9 cellular contexts compared by ENCODE assay signal in genomic region chr19:15779756-15780476, GRCh38. TPM values are rescaled to one million over a fixed set of nuclear protein-coding genes. Genes with fewer than 3 reads are reported as not detected.
DNase-seq lines count a peak whose midpoint lies in the region; ATAC-seq and TF ChIP-seq lines count a peak whose summit lies in the region.
"Had no signal": no experiment of that assay in that cellular context is flagged by ENCODE, and none has a peak within 500 bp of the region (broad histone marks: within the 10 kb centered on the region; RNA-seq: fewer than 3 reads in every experiment).

No MANE protein-coding gene starts in this region.

- no peaks in the 10 kb centered on the region for H3K79me2 ChIP-seq in mammary epithelial cell (ENCODE audit: insufficient read depth, low read length)

- no peaks in the 10 kb centered on the region for H3K36me3 ChIP-seq in mammary epithelial cell (ENCODE audit: insufficient read depth, low read length)

- no peaks in the 10 kb centered on the region for H3K27me3 ChIP-seq in mammary epithelial cell (ENCODE audit: insufficient read depth, low read length)

- DNase-seq in HT-29 (ENCODE audit: low spot score) (peak; percentile 25), mammary epithelial cell (peak; percentile 11), left colon (peak; percentile 53 to 54), substantia nigra (lab: John Stamatoyannopoulos, UW) (peak; percentile 13 to 95 (median 77)), 8988T (no peak), NAMALWA (ENCODE audit: low spot score) (no peak)

- H3K27ac ChIP-seq in mammary epithelial cell (ENCODE audit: insufficient read depth, low read depth, low read length) (no peak overlapping the region), substantia nigra (ENCODE audit: low read depth, low read length, poor library complexity, severe bottlenecking) (peak overlapping the region; percentile 60)

- no peak for TF ChIP-seq CTCF in mammary epithelial cell (conservative IDR thresholded peaks at IDR 0.05 in 1 of 2, IDR thresholded peaks at IDR 0.05 in 1 of 2; ENCODE audit: extremely low read depth in 1 of 2, insufficient read depth in 1 of 2, low read depth in 1 of 2, low read length in 2 of 2)

- dilution Hi-C loops in mammary epithelial cell (cut with HindIII; ENCODE audit: low sequenced_read_pairs) = loop anchor here (5.0 kb wide), 1 partner anchor 78 kb away; no protein-coding TSS in a partner anchor

- intact Hi-C loops in mammary epithelial cell (cut with micrococcal nuclease) (no loop called here), left colon (cut with DNase I, micrococcal nuclease) (no loop called here)

- H3K4me3 ChIP-seq in mammary epithelial cell (replicated peaks in 1 of 3; ENCODE audit: insufficient read depth in 1 of 3, low read depth in 2 of 3, low read length in 3 of 3) = no peak overlapping the region

- no peak overlapping the region for H3K4me2 ChIP-seq in mammary epithelial cell (ENCODE audit: insufficient read depth, low read depth, low read length)

- no peaks in the 10 kb centered on the region for H3K4me1 ChIP-seq in mammary epithelial cell (ENCODE audit: insufficient read depth, low read length)

- no peak overlapping the region for H2AFZ ChIP-seq in mammary epithelial cell (ENCODE audit: low read depth, low read length)

- in situ Hi-C loops in mammary epithelial cell (cut with MboI; ENCODE audit: low sequenced_read_pairs in 2 of 2) = loop anchor here in 1 of 2 donors (5.0 kb wide), 1 partner anchor 103 kb away; no protein-coding TSS in a partner anchor

- H4K20me1 ChIP-seq in mammary epithelial cell (ENCODE audit: insufficient read depth, low read length) = no peaks in the 10 kb centered on the region

- CTCF ChIA-PET in mammary epithelial cell (lab: Charles Lee; ENCODE audit: low non-redundant PET) = no interaction called here

- WGBS in mammary epithelial cell (ENCODE audit: low coverage, missing lambda C conversion rate) = 2% methylated on average over 7 of the region's 10 CpGs

- ATAC-seq in left colon (peak; percentile 43), HG03460 (IDR thresholded peaks at IDR 0.05; ENCODE audit: unreplicated experiment) (no peak), GM18868 (IDR thresholded peaks at IDR 0.05; ENCODE audit: unreplicated experiment) (no peak)

- BruUV-seq in mammary epithelial cell (replicated peaks; lab: Mats Ljungman, UMichigan) = no TSS peak

- peaks cover 3% of the 10 kb centered on the region for H3K9me3 ChIP-seq in mammary epithelial cell (replicated peaks; ENCODE audit: insufficient read depth, low read length)

- H3K9ac ChIP-seq in mammary epithelial cell (ENCODE audit: insufficient read depth, low read length) = no peak overlapping the region

RNA-seq across cellular contexts. Expression of gene OR10H5, which starts 7.5 kb away (rescaled TPM):
- 0.18 TPM in 1 of 2 replicates, not detected in the other for total RNA-seq in HT-29 (2014; rRNA removed; shearing (Covaris generic))
- total RNA-seq in mammary epithelial cell (not detected), left colon (not detected)
- polyA plus RNA-seq in mammary epithelial cell = not detected
- polyA minus RNA-seq in mammary epithelial cell = not detected
- total RNA-seq: activated T-helper 1 cell treated with anti-CD3 and anti-CD28 coated beads, Interleukin-12 subunit alpha, Interleukin-12 subunit beta, Interleukin-2, Interleukin-4 antibody, amounts not matched to agents 30 ng/mL and 10 ng/mL and 1 ng/mL, durations not matched to agents 14 hours and 24 hours and 36 hours had no signal

RNA-seq across cellular contexts. Expression of gene OR10H1, which starts 35.5 kb away (rescaled TPM):
- total RNA-seq in HT-29 (2014; rRNA removed; shearing (Covaris generic)) = not detected in 2 replicates
- total RNA-seq in mammary epithelial cell (not detected), left colon (under 1 TPM in 1 of 2 donors, not detected in 1; 0.09 TPM)
- polyA plus RNA-seq in mammary epithelial cell = 0.02 TPM
- polyA minus RNA-seq in mammary epithelial cell = not detected
- total RNA-seq: activated T-helper 1 cell treated with anti-CD3 and anti-CD28 coated beads, Interleukin-12 subunit alpha, Interleukin-12 subunit beta, Interleukin-2, Interleukin-4 antibody, amounts not matched to agents 30 ng/mL and 10 ng/mL and 1 ng/mL, durations not matched to agents 14 hours and 24 hours and 36 hours had no signal

RNA-seq across cellular contexts. Expression of gene OR10H3, which starts 42.1 kb away (rescaled TPM):
- not detected in 2 replicates for total RNA-seq in HT-29 (2014; rRNA removed; shearing (Covaris generic))
- not detected for total RNA-seq in mammary epithelial cell
- polyA plus RNA-seq in mammary epithelial cell = not detected
- not detected for polyA minus RNA-seq in mammary epithelial cell
- not detected for total RNA-seq in left colon
- total RNA-seq: activated T-helper 1 cell treated with anti-CD3 and anti-CD28 coated beads, Interleukin-12 subunit alpha, Interleukin-12 subunit beta, Interleukin-2, Interleukin-4 antibody, amounts not matched to agents 30 ng/mL and 10 ng/mL and 1 ng/mL, durations not matched to agents 14 hours and 24 hours and 36 hours had no signal

RNA-seq across cellular contexts. Expression of gene OR10H2, which starts 52.1 kb away (rescaled TPM):
- not detected in 2 replicates for total RNA-seq in HT-29 (2014; rRNA removed; shearing (Covaris generic))
- total RNA-seq in mammary epithelial cell = not detected
- not detected for polyA plus RNA-seq in mammary epithelial cell
- not detected for polyA minus RNA-seq in mammary epithelial cell
- not detected for total RNA-seq in left colon
- total RNA-seq: activated T-helper 1 cell treated with anti-CD3 and anti-CD28 coated beads, Interleukin-12 subunit alpha, Interleukin-12 subunit beta, Interleukin-2, Interleukin-4 antibody, amounts not matched to agents 30 ng/mL and 10 ng/mL and 1 ng/mL, durations not matched to agents 14 hours and 24 hours and 36 hours had no signal

Comparison
In these comparisons a context has a peak if more than half of its experiments do, and no peak if none do; other contexts are left out.
1. DNase-seq: peak in HT-29 (single experiment), mammary epithelial cell (single experiment), left colon (2 of 2) and substantia nigra (49 of 49); none in 8988T (single experiment) and NAMALWA (single experiment).